ENCODE assay signal across 8 cellular contexts in genomic region chr1:76074321-76075187, GRCh38.
DNase-seq lines count a peak whose midpoint lies in the region; ATAC-seq, FAIRE-seq and TF ChIP-seq lines count a peak whose summit lies in the region.

Gene ST6GALNAC3, plus strand, starts transcription at chr1:76074746.

- in situ Hi-C loops in GM13976 (cut with MboI; ENCODE audit: low sequenced_read_pairs, unreplicated experiment) = no loop called here

- FAIRE-seq in H54 (lab: Jason Lieb, UNC) = no peak

- TF ChIP-seq POLR2A in H54 (IDR thresholded peaks at IDR 0.05; ENCODE audit: low read depth, low read length) = no peak

- peak; percentile 92 for ATAC-seq in HG02642 (IDR thresholded peaks at IDR 0.05; ENCODE audit: poor library complexity, unreplicated experiment)

- DNase-seq in GM13976 (ENCODE audit: low spot score) (peak; percentile 85), NCI-H1930 (lab: John Stamatoyannopoulos, UW) (peak; percentile 43 to 57), cortex of kidney (lab: John Stamatoyannopoulos, UW) (peak; percentile 15), left kidney (ENCODE audit: low read depth, low spot score) (peak; percentile 93), H54 (ENCODE audit: insufficient read length, low spot score) (no peak)
- DNase-seq in activated CD4-positive, alpha-beta T cell treated with anti-CD3 and anti-CD28 coated beads, Interleukin-2, amount 50 U/mL, for 1 hour = peak; percentile 71
- peak; percentile 73 for DNase-seq in stimulated activated CD4-positive, alpha-beta T cell treated with anti-CD3 and anti-CD28 coated beads, Interleukin-1b, Interleukin-23, amount 100 ng/mL, for 48 hours

- TF ChIP-seq CTCF in GM13976 (IDR thresholded peaks at IDR 0.05; ENCODE audit: borderline replicate concordance, control extremely low read depth, extremely low read depth, insufficient read depth, missing control alignments) = no peak
